22 cellular contexts compared by ENCODE assay signal in genomic region chr5:168455201-168455600, GRCh38.
"Had no signal": no experiment of that assay in that cellular context is flagged by ENCODE, and none has a peak within 500 bp of the region (broad histone marks: within the 10 kb centered on the region; RNA-seq: fewer than 3 reads in every experiment).

No MANE protein-coding gene starts in this region.

- H3K27me3 ChIP-seq: SJCRH30 had no signal

- H3K4me2 ChIP-seq: KMS-11, PC-9 had no signal

- FAIRE-seq: RCC 7860 had no signal

- H3K27ac ChIP-seq: KMS-11, PC-9, RWPE1, SJCRH30, SK-N-MC had no signal

- ATAC-seq: Panc1, Right ventricle myocardium inferior, SK-N-SH treated with all-trans-retinoic acid at 6 μM for 48 hours had no signal

- H3K9ac ChIP-seq: KMS-11 had no signal

- H3K9me3 ChIP-seq: SJCRH30 had no signal

- H3K36me3 ChIP-seq: SJCRH30 had no signal

- H3K4me1 ChIP-seq: SJCRH30 had no signal

- DNase-seq: Karpas-422, KBM-7, MM.1S, MV-4-11, NCI-H1092, NCI-H1417 treated with DMSO at 0.1 percent for 48 hours, NCI-H1436 treated with DMSO at 0.1 percent for 48 hours, NCI-H1694 treated with DMSO at 0.1 percent for 48 hours, NCI-H226, NCI-H446, NCI-H524 treated with DMSO at 0.1 percent for 48 hours, NCI-H526 treated with DMSO at 0.1 percent for 48 hours, PC-9, SIG-M5, SJCRH30 had no signal

- H3K4me3 ChIP-seq: PC-9, SJCRH30, SK-N-MC had no signal

- H2AFZ ChIP-seq: PC-9 had no signal
